ENCODE assay signal across 22 cellular contexts in genomic region chr5:175037820-175038219, GRCh38.
DNase-seq lines count a peak whose midpoint lies in the region; ATAC-seq, FAIRE-seq and TF ChIP-seq lines count a peak whose summit lies in the region.
"Had no signal": no experiment of that assay in that cellular context is flagged by ENCODE, and none has a peak within 500 bp of the region (broad histone marks: within the 10 kb centered on the region; RNA-seq: fewer than 3 reads in every experiment).

No MANE protein-coding gene starts in this region.

- H2BK120ac ChIP-seq in IMR-90 (ENCODE audit: low read depth, low read length) = no peak overlapping the region

- TF ChIP-seq CTCF in IMR-90 (conservative IDR thresholded peaks at IDR 0.05; ENCODE audit: low read depth, low read length) (no peak), K562 (IDR thresholded peaks at IDR 0.05 in 2 of 3, conservative IDR thresholded peaks at IDR 0.05 in 1 of 3; ENCODE audit: insufficient read depth in 2 of 3, low read depth in 1 of 3, low read length in 3 of 3) (no peak), HepG2 (CRISPR knock-in tag; IDR thresholded peaks at IDR 0.05) (no peak)

- ATAC-seq in IMR-90 (ENCODE audit: low read depth) (no peak), K562 (no peak), HepG2 (no peak)
- no peak for ATAC-seq in activated CD8-positive, alpha-beta T cell treated with anti-CD3 and anti-CD28 coated beads, Interleukin-2, amount 10 ng/mL, durations not matched to agents 7 days and 5 days
- ATAC-seq: A549; CD8-positive, alpha-beta T cell had no signal

- intact Hi-C loops in IMR-90 (cut with micrococcal nuclease) = no loop called here
- intact Hi-C loops in K562 (cut with micrococcal nuclease) = no loop called here
- intact Hi-C loops in HepG2 (cut with micrococcal nuclease; ENCODE audit: unreplicated experiment) = no loop called here

- CTCF ChIA-PET in IMR-90 (lab: Yijun Ruan, JAX) = no interaction called here
- CTCF ChIA-PET in K562 (lab: Yijun Ruan, JAX; ENCODE audit: low intra/inter-chr PET ratio) = no interaction called here
- CTCF ChIA-PET in HepG2 (lab: Yijun Ruan, JAX; ENCODE audit: low intra/inter-chr PET ratio, low total read pairs) = no interaction called here
- CTCF ChIA-PET in activated CD8-positive, alpha-beta T cell treated with anti-CD3 and anti-CD28 coated beads, Interleukin-2, amount 10 ng/mL, durations not matched to agents 7 days and 5 days (lab: Charles Lee) = no interaction called here

- no peak for DNase-seq in IMR-90
- DNase-seq in K562 (ENCODE audit: extremely low read depth in 1 of 4, low spot score in 3 of 4) = no peak
- no peak for DNase-seq in HepG2 (ENCODE audit: low spot score)
- no peak for DNase-seq in activated T-cell treated with anti-CD3 and anti-CD28 coated beads, Interleukin-2, amount 50 U/mL, for 48 hours
- DNase-seq in activated CD8-positive, alpha-beta T cell treated with anti-CD3 and anti-CD28 coated beads, Interleukin-2, amount 10 ng/mL, durations not matched to agents 7 days and 5 days = no peak
- DNase-seq in activated naive CD4-positive, alpha-beta T cell (lab: John Stamatoyannopoulos, UW) = no peak
- DNase-seq: AML-193; Caco-2; Calu3; CD4-positive, alpha-beta T cell; CD8-positive, alpha-beta T cell; DMS79 treated with DMSO at 0.1 percent for 48 hours; GF-D8 had no signal

- no peak overlapping the region for H3K4me3 Mint-ChIP-seq in activated CD8-positive, alpha-beta T cell treated with anti-CD3 and anti-CD28 coated beads, Interleukin-2, amount 10 ng/mL, durations not matched to agents 7 days and 5 days
- H3K4me3 Mint-ChIP-seq: B cell; CD4-positive, alpha-beta T cell; CD8-positive, alpha-beta T cell had no signal

- FAIRE-seq in K562 (lab: Jason Lieb, UNC) = peak; percentile 15
- FAIRE-seq in HepG2 (lab: Jason Lieb, UNC) = no peak
- FAIRE-seq: A549, D721Med, G401.6, GM12891, GM19239 had no signal

- H2BK15ac ChIP-seq in IMR-90 (ENCODE audit: low read depth, low read length) = no peak overlapping the region

- no peaks in the 10 kb centered on the region for H3K36me3 Mint-ChIP-seq in activated CD8-positive, alpha-beta T cell treated with anti-CD3 and anti-CD28 coated beads, Interleukin-2, amount 10 ng/mL, durations not matched to agents 7 days and 5 days (ENCODE audit: low read depth)
- H3K36me3 Mint-ChIP-seq: CD8-positive, alpha-beta T cell had no signal

- no peaks in the 10 kb centered on the region for H4K20me1 ChIP-seq in IMR-90 (ENCODE audit: insufficient read depth, low read length)
- H4K20me1 ChIP-seq in K562 (replicated peaks; ENCODE audit: control insufficient read depth, insufficient read depth, low read length) = no peaks in the 10 kb centered on the region
- H4K20me1 ChIP-seq in HepG2 (ENCODE audit: insufficient read depth, low read length) = no peaks in the 10 kb centered on the region
- H4K20me1 ChIP-seq: BLaER1 treated with 17β-estradiol and CSF1 and Interleukin-3, amounts not matched to agents 10 nM and 100 nM had no signal

- POLR2A ChIA-PET in IMR-90 (lab: Charles Lee; ENCODE audit: unreplicated experiment) (no interaction called here), K562 (lab: Yijun Ruan, JAX) (interaction anchor here (0.7 kb wide), 1 partner anchor 161 kb away, joined by 4 read pairs; no protein-coding TSS in a partner anchor), HepG2 (lab: Yijun Ruan, JAX) (no interaction called here)
- POLR2A ChIA-PET in activated CD8-positive, alpha-beta T cell treated with anti-CD3 and anti-CD28 coated beads, Interleukin-2, amount 10 ng/mL, durations not matched to agents 7 days and 5 days (lab: Charles Lee) = no interaction called here

- peaks cover 3% of the 10 kb centered on the region for H3K27me3 Mint-ChIP-seq in activated CD8-positive, alpha-beta T cell treated with anti-CD3 and anti-CD28 coated beads, Interleukin-2, amount 10 ng/mL, durations not matched to agents 7 days and 5 days (ENCODE audit: low read depth)
- H3K27me3 Mint-ChIP-seq: B cell; CD4-positive, alpha-beta T cell had no signal

- H3K23ac ChIP-seq in IMR-90 (ENCODE audit: low read depth, low read length) = no peak overlapping the region

- H2AK9ac ChIP-seq in IMR-90 (replicated peaks; ENCODE audit: low read depth, low read length, poor library complexity) = no peak overlapping the region

- H3K9ac ChIP-seq in IMR-90 (ENCODE audit: low read depth, low read length) = no peak overlapping the region
- H3K9ac ChIP-seq in K562 (ENCODE audit: insufficient read depth in 1 of 2, low read depth in 2 of 2, low read length in 2 of 2) = no peak overlapping the region
- no peak overlapping the region for H3K9ac ChIP-seq in HepG2 (ENCODE audit: insufficient read depth, low read depth, low read length)
- H3K9ac ChIP-seq: BLaER1 treated with 17β-estradiol and CSF1 and Interleukin-3, amounts not matched to agents 10 nM and 100 nM had no signal

- H2BK20ac ChIP-seq in IMR-90 (ENCODE audit: low read depth, low read length) = no peak overlapping the region

- H2AK5ac ChIP-seq in IMR-90 (ENCODE audit: low read depth, low read length) = no peak overlapping the region

- H3K36me3 ChIP-seq in IMR-90 (ENCODE audit: control insufficient read depth, insufficient read depth, low read length) = no peaks in the 10 kb centered on the region
- no peaks in the 10 kb centered on the region for H3K36me3 ChIP-seq in K562 (ENCODE audit: control insufficient read depth, insufficient read depth, low read length)
- H3K36me3 ChIP-seq in HepG2 (replicated peaks in 1 of 2; ENCODE audit: control insufficient read depth in 1 of 2, insufficient read depth in 2 of 2, low read length in 2 of 2) = no peaks in the 10 kb centered on the region
- H3K36me3 ChIP-seq: BLaER1 treated with 17β-estradiol and CSF1 and Interleukin-3, amounts not matched to agents 10 nM and 100 nM had no signal

- H3K4me1 ChIP-seq in IMR-90 (ENCODE audit: control insufficient read depth, insufficient read depth, low read length) = no peaks in the 10 kb centered on the region
- H3K4me1 ChIP-seq in K562 (replicated peaks in 1 of 2; ENCODE audit: control insufficient read depth in 2 of 2, insufficient read depth in 2 of 2, low read length in 2 of 2) = no peaks in the 10 kb centered on the region
- no peaks in the 10 kb centered on the region for H3K4me1 ChIP-seq in HepG2 (ENCODE audit: insufficient read depth, low read length)
- H3K4me1 ChIP-seq: A549, Caco-2 had no signal

- no peaks in the 10 kb centered on the region for H3K9me3 Mint-ChIP-seq in activated CD8-positive, alpha-beta T cell treated with anti-CD3 and anti-CD28 coated beads, Interleukin-2, amount 10 ng/mL, durations not matched to agents 7 days and 5 days (ENCODE audit: insufficient read depth)
- H3K9me3 Mint-ChIP-seq: CD4-positive, alpha-beta T cell had no signal

- H4K8ac ChIP-seq in IMR-90 (ENCODE audit: low read depth in 2 of 2, low read length in 2 of 2) = no peak overlapping the region

- H3K27me3 ChIP-seq in IMR-90 (ENCODE audit: control insufficient read depth, insufficient read depth, low read length) = no peaks in the 10 kb centered on the region
- H3K27me3 ChIP-seq in K562 (ENCODE audit: control insufficient read depth in 2 of 2, insufficient read depth in 2 of 2, low read length in 2 of 2) = no peaks in the 10 kb centered on the region; a peak in 1 of 5 replicates
- no peaks in the 10 kb centered on the region for H3K27me3 ChIP-seq in HepG2 (ENCODE audit: control insufficient read depth in 1 of 2, insufficient read depth in 2 of 2, low read length in 2 of 2)
- H3K27me3 ChIP-seq: BLaER1 treated with 17β-estradiol and CSF1 and Interleukin-3, amounts not matched to agents 10 nM and 100 nM had no signal

- no peak overlapping the region for H2AFZ ChIP-seq in IMR-90 (replicated peaks; ENCODE audit: low read length, poor library complexity)
- H2AFZ ChIP-seq in K562 (ENCODE audit: low read depth, low read length) = no peak overlapping the region
- H2AFZ ChIP-seq in HepG2 (ENCODE audit: low read length) = no peak overlapping the region

- BruUV-seq in IMR-90 (replicated peaks; lab: Mats Ljungman, UMichigan) (no TSS peak), K562 (replicated peaks; lab: Mats Ljungman, UMichigan) (no TSS peak), HepG2 (replicated peaks; lab: Mats Ljungman, UMichigan) (no TSS peak)

- H3K4me2 ChIP-seq in IMR-90 (ENCODE audit: low read depth, low read length) (no peak overlapping the region), K562 (ENCODE audit: insufficient read depth, low read length) (no peak overlapping the region), HepG2 (ENCODE audit: low read depth, low read length) (no peak overlapping the region)
- H3K4me2 ChIP-seq: A549; BLaER1 treated with 17β-estradiol and CSF1 and Interleukin-3, amounts not matched to agents 10 nM and 100 nM had no signal

- dilution Hi-C loops in IMR-90 (cut with HindIII; ENCODE audit: low sequenced_read_pairs, unreplicated experiment) = no loop called here

- H3K4me3 ChIP-seq in IMR-90 (ENCODE audit: insufficient read depth, low read depth, low read length) = no peak overlapping the region
- H3K4me3 ChIP-seq in K562 = no peak overlapping the region
- no peak overlapping the region for H3K4me3 ChIP-seq in HepG2 (replicated peaks in 1 of 3; ENCODE audit: insufficient read depth in 1 of 3, low read depth in 2 of 3, low read length in 3 of 3)
- H3K4me3 ChIP-seq: A549; BLaER1 treated with 17β-estradiol and CSF1 and Interleukin-3, amounts not matched to agents 10 nM and 100 nM had no signal

- TF ChIP-seq RAD21 in IMR-90 (IDR thresholded peaks at IDR 0.05; ENCODE audit: low read length) (no peak), K562 (CRISPR knock-in tag; conservative IDR thresholded peaks at IDR 0.05 in 1 of 2, IDR thresholded peaks at IDR 0.05 in 1 of 2) (no peak), HepG2 (CRISPR knock-in tag; IDR thresholded peaks at IDR 0.05) (no peak)

- H3K18ac ChIP-seq in IMR-90 (ENCODE audit: low read depth, low read length) = no peak overlapping the region

- H3K4ac ChIP-seq in IMR-90 (ENCODE audit: low read depth, low read length) = no peak overlapping the region

- TF ChIP-seq EP300 in K562 (IDR thresholded peaks at IDR 0.05; ENCODE audit: low read length) (no peak), HepG2 (IDR thresholded peaks at IDR 0.05; ENCODE audit: low read depth in 2 of 2, low read length in 2 of 2) (no peak), HepG2 (CRISPR knock-in tag; IDR thresholded peaks at IDR 0.05; ENCODE audit: borderline replicate concordance) (no peak)

- no peak overlapping the region for H3K14ac ChIP-seq in IMR-90 (replicated peaks; ENCODE audit: low read depth, low read length)

- no peak for TF ChIP-seq POLR2A in IMR-90 (IDR thresholded peaks at IDR 0.05; ENCODE audit: low read depth, low read length)
- TF ChIP-seq POLR2A in K562 (conservative IDR thresholded peaks at IDR 0.05) = no peak
- no peak for TF ChIP-seq POLR2A in HepG2 (IDR thresholded peaks at IDR 0.05; ENCODE audit: insufficient read depth in 1 of 2, low read depth in 2 of 2, low read length in 2 of 2)

- no peak overlapping the region for H3K56ac ChIP-seq in IMR-90 (ENCODE audit: extremely low read depth, insufficient read depth, low read length)

- no peak overlapping the region for H4K5ac ChIP-seq in IMR-90 (ENCODE audit: low read depth, low read length)

- H3K27ac ChIP-seq in IMR-90 (ENCODE audit: insufficient read depth, low read length) (no peak overlapping the region), K562 (ENCODE audit: extremely low read depth, low read depth, low read length) (no peak overlapping the region), HepG2 (ENCODE audit: extremely low read length, insufficient read depth, low read length) (no peak overlapping the region)
- H3K27ac ChIP-seq: 22Rv1; A549; BLaER1 treated with 17β-estradiol and CSF1 and Interleukin-3, amounts not matched to agents 10 nM and 100 nM; C4-2B had no signal

- H3K9me1 ChIP-seq in IMR-90 (ENCODE audit: insufficient read depth, low read length) (no peaks in the 10 kb centered on the region), K562 (ENCODE audit: control insufficient read depth, insufficient read depth, low read length) (no peaks in the 10 kb centered on the region)

- in situ Hi-C loops in IMR-90 (cut with MboI; ENCODE audit: low sequenced_read_pairs) (no loop called here), K562 (cut with MboI) (no loop called here), HepG2 (cut with HindIII; ENCODE audit: extremely low pct_ligation_motif_present, low pct_unique_long_range_greater_than_20kb) (no loop called here)

- no CpG with 5 or more reads among the region's 2 CpGs for WGBS in IMR-90 (ENCODE audit: extremely low coverage in 2 of 2, insufficient read length in 1 of 2), 2 experiments
- 0% methylated on average over 2 of the region's 2 CpGs for WGBS in K562 (ENCODE audit: insufficient coverage, low coverage, missing lambda C conversion rate)
- 86% methylated on average over 2 of the region's 2 CpGs for WGBS in HepG2 (ENCODE audit: low lambda C conversion rate)

- H4K91ac ChIP-seq in IMR-90 (ENCODE audit: insufficient read depth, low read depth, low read length) = no peak overlapping the region

- H3K27ac Mint-ChIP-seq in activated CD8-positive, alpha-beta T cell treated with anti-CD3 and anti-CD28 coated beads, Interleukin-2, amount 10 ng/mL, durations not matched to agents 7 days and 5 days = no peak overlapping the region
- H3K27ac Mint-ChIP-seq: B cell; CD4-positive, alpha-beta T cell; CD8-positive, alpha-beta T cell had no signal

- H2BK5ac ChIP-seq in IMR-90 (ENCODE audit: low read depth, low read length, poor library complexity, severe bottlenecking) = no peak overlapping the region

- no peaks in the 10 kb centered on the region for H3K4me1 Mint-ChIP-seq in activated CD8-positive, alpha-beta T cell treated with anti-CD3 and anti-CD28 coated beads, Interleukin-2, amount 10 ng/mL, durations not matched to agents 7 days and 5 days (ENCODE audit: low read depth)
- H3K4me1 Mint-ChIP-seq: B cell had no signal

- no peaks in the 10 kb centered on the region for H3K79me1 ChIP-seq in IMR-90 (ENCODE audit: low read depth in 1 of 2, low read length in 2 of 2)

- peaks cover 8% of the 10 kb centered on the region for H3K9me3 ChIP-seq in IMR-90 (ENCODE audit: control insufficient read depth, insufficient read depth, low read length)
- H3K9me3 ChIP-seq in K562 (replicated peaks; ENCODE audit: control insufficient read depth, insufficient read depth, low read depth, low read length) = no peaks in the 10 kb centered on the region
- no peaks in the 10 kb centered on the region for H3K9me3 ChIP-seq in HepG2 (ENCODE audit: low read length)
- H3K9me3 ChIP-seq: Caco-2 had no signal

- H3K79me2 ChIP-seq in K562 (ENCODE audit: control insufficient read depth, insufficient read depth, low read length) (no peaks in the 10 kb centered on the region), HepG2 (ENCODE audit: insufficient read depth, low read length) (no peaks in the 10 kb centered on the region)
